ENCODE assay signal across 1 cellular context in the genomic region with DNA sequence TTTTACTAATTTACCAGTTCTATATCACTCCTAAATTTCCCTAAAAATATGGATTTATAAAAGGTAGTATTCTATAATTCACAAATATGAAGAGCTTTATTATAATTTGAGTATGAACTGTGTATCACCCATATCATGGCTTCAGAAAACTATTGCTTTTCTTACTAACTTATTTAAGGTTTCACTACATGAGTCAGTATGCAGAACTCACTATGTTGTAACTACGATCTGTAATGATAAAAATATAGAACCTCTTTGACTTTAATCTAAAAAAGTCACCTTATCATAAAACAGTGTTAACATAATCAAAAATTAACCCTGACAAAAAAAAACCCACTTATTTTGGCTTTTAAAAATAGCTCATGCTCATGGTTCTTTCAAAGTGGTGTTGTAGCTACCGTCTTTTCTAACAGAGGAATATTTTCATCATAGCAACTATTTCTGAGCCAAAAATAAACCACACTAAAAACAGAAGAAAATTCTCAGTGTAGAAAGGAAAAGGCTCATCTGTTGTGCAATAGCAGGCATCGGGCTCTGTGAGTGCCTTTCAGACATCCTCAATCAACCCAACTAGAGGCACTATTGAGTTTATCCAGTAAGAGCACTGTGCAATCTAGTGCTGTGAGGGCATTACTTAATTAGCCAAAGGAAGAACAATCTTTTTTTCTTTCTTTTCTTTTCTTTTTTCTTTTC.
TF ChIP-seq lines count a peak whose summit lies in the region.

No MANE protein-coding gene starts in this region.

TF ChIP-seq in GM12878, 131 proteins besides CTCF, POLR2A, EP300 and RAD21 (continued from another document):
- TF ChIP-seq, protein P1, sequence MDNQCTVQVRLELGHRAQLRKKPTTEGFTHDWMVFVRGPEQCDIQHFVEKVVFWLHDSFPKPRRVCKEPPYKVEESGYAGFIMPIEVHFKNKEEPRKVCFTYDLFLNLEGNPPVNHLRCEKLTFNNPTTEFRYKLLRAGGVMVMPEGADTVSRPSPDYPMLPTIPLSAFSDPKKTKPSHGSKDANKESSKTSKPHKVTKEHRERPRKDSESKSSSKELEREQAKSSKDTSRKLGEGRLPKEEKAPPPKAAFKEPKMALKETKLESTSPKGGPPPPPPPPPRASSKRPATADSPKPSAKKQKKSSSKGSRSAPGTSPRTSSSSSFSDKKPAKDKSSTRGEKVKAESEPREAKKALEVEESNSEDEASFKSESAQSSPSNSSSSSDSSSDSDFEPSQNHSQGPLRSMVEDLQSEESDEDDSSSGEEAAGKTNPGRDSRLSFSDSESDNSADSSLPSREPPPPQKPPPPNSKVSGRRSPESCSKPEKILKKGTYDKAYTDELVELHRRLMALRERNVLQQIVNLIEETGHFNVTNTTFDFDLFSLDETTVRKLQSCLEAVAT (IDR thresholded peaks at IDR 0.05), result peak; percentile 93
- TF ChIP-seq CREB1 (IDR thresholded peaks at IDR 0.05; ENCODE audit: low read depth), result no peak
- 0 out of 4 replicates have a peak, but pooled peaks of 1 of the 2 experiments have one; percentile 47 for TF ChIP-seq CEBPB (IDR thresholded peaks at IDR 0.05; ENCODE audit: borderline replicate concordance in 1 of 2, low read depth in 2 of 2, low read length in 2 of 2)
